23 cellular contexts compared by ENCODE assay signal in genomic region chr1:27221098-27221497, GRCh38. TPM values are rescaled to one million over a fixed set of nuclear protein-coding genes. Genes with fewer than 3 reads are reported as not detected.
DNase-seq lines count a peak whose midpoint lies in the region; TF ChIP-seq lines count a peak whose summit lies in the region.
"Had no signal": no experiment of that assay in that cellular context is flagged by ENCODE, and none has a peak within 500 bp of the region (broad histone marks: within the 10 kb centered on the region; RNA-seq: fewer than 3 reads in every experiment).

No MANE protein-coding gene starts in this region.

- H3K27ac Mint-ChIP-seq in brain: peak overlapping the region in 3 of 5 experiments; percentile 24 to 77 (median 64)
- H3K27ac Mint-ChIP-seq: CD4-positive, alpha-beta T cell had no signal

- DNase-seq in DMS153 treated with DMSO at 0.1 percent for 48 hours (lab: John Stamatoyannopoulos, UW; ENCODE audit: unreplicated experiment) (peak; percentile 22), DMS153 (lab: John Stamatoyannopoulos, UW) (no peak), NCI-H748 (lab: John Stamatoyannopoulos, UW; ENCODE audit: unreplicated experiment) (peak; percentile 2), NCI-H748 treated with DMSO at 0.1 percent for 48 hours (lab: John Stamatoyannopoulos, UW) (no peak), mesenteric fat pad (ENCODE audit: low spot score) (no peak), NCI-H2081 treated with DMSO at 0.1 percent for 48 hours (lab: John Stamatoyannopoulos, UW) (no peak)
- DNase-seq: 8988T; ACHN; AML-193; BE2C; CD4-positive, alpha-beta T cell; CD8-positive, alpha-beta memory T cell; DMS53; EL; GDM1; GM23248; H9 had no signal

- H3K4me1 ChIP-seq in HEK293 (ENCODE audit: control insufficient read depth, insufficient read depth, low read length): no peaks in the 10 kb centered on the region
- H3K4me1 ChIP-seq: A549, BE2C had no signal

- CTCF ChIA-PET in HEK293 (lab: Yijun Ruan, JAX): interaction anchor here (0.6 kb wide), 1 partner anchor 124 kb away, joined by 3 read pairs; no protein-coding TSS in a partner anchor

- H3K27ac ChIP-seq in HEK293 (ENCODE audit: extremely low read depth, low read depth, low read length): no peak overlapping the region
- H3K27ac ChIP-seq: A549; BLaER1 treated with 17β-estradiol and CSF1 and Interleukin-3, amounts not matched to agents 10 nM and 100 nM; GM23248 had no signal

- no peak overlapping the region for H3K4me3 ChIP-seq in HEK293 (ENCODE audit: low read depth, low read length)
- H3K4me3 ChIP-seq: A549; BLaER1 treated with 17β-estradiol and CSF1 and Interleukin-3, amounts not matched to agents 10 nM and 100 nM; GM12878; GM23248 had no signal

- no peaks in the 10 kb centered on the region for H3K36me3 ChIP-seq in HEK293 (ENCODE audit: control insufficient read depth in 2 of 2, insufficient read depth in 1 of 2, low read length in 2 of 2)
- H3K36me3 ChIP-seq: BE2C; BLaER1 treated with 17β-estradiol and CSF1 and Interleukin-3, amounts not matched to agents 10 nM and 100 nM had no signal

- no peak for TF ChIP-seq CTCF in HEK293 (tag by site-specific recombination; IDR thresholded peaks at IDR 0.05)
- TF ChIP-seq CTCF in brain (conservative IDR thresholded peaks at IDR 0.05): no peak

- no peaks in the 10 kb centered on the region for H3K36me3 Mint-ChIP-seq in brain
- H3K36me3 Mint-ChIP-seq: CD14-positive monocyte; CD8-positive, alpha-beta memory T cell had no signal

- H3K4me3 Mint-ChIP-seq in brain: peak overlapping the region in 1 of 5 experiments; percentile 40
- H3K4me3 Mint-ChIP-seq: CD14-positive monocyte; CD4-positive, alpha-beta T cell; CD8-positive, alpha-beta memory T cell; H9 had no signal

- peaks cover 16% of the 10 kb centered on the region for H3K4me1 Mint-ChIP-seq in brain
- H3K4me1 Mint-ChIP-seq: CD14-positive monocyte; CD8-positive, alpha-beta memory T cell had no signal

- peaks cover 2 to 6% (median 3%) of the 10 kb centered on the region in 5 experiments for H3K9me3 Mint-ChIP-seq in brain
- H3K9me3 Mint-ChIP-seq: CD4-positive, alpha-beta T cell; CD8-positive, alpha-beta memory T cell; H9 had no signal

- no peaks in the 10 kb centered on the region for H3K9me3 ChIP-seq in HEK293 (ENCODE audit: control insufficient read depth, insufficient read depth, low read depth, low read length)
- H3K9me3 ChIP-seq: A549, BE2C had no signal

- POLR2A ChIA-PET in HEK293 (lab: Yijun Ruan, JAX): no interaction called here

- H3K27me3 Mint-ChIP-seq in brain: peaks cover 3% of the 10 kb centered on the region
- H3K27me3 Mint-ChIP-seq: CD4-positive, alpha-beta T cell had no signal

TF ChIP-seq in HEK293, 187 proteins besides CTCF, POLR2A, EP300 and RAD21 (continues in another document):
- TF ChIP-seq ZSCAN18 (tag by site-specific recombination; IDR thresholded peaks at IDR 0.05): no peak
- TF ChIP-seq ZNF223 (tag by site-specific recombination; IDR thresholded peaks at IDR 0.05): no peak
- TF ChIP-seq ZNF580 (tag by site-specific recombination; IDR thresholded peaks at IDR 0.05): no peak
- TF ChIP-seq SP7 (tag by site-specific recombination; IDR thresholded peaks at IDR 0.05): no peak
- TF ChIP-seq YY1 (tag by site-specific recombination; IDR thresholded peaks at IDR 0.05): no peak
- TF ChIP-seq ZNF560 (tag by site-specific recombination; IDR thresholded peaks at IDR 0.05; ENCODE audit: borderline replicate concordance): no peak
- TF ChIP-seq PRDM10 (tag by site-specific recombination; IDR thresholded peaks at IDR 0.05): peak; percentile 12; the same call in 1 of the 2 replicates
- TF ChIP-seq ZNF571 (tag by site-specific recombination; IDR thresholded peaks at IDR 0.05): no peak
- no peak for TF ChIP-seq ZNF292 (tag by site-specific recombination; IDR thresholded peaks at IDR 0.05; ENCODE audit: borderline replicate concordance, low read depth)
- no peak for TF ChIP-seq ZNF837 (tag by site-specific recombination; IDR thresholded peaks at IDR 0.05)
- 0 out of 2 replicates have a peak, but pooled peaks have one; percentile 33 for TF ChIP-seq ZNF362 (tag by site-specific recombination; IDR thresholded peaks at IDR 0.05)
- TF ChIP-seq ZNF785 (tag by site-specific recombination; IDR thresholded peaks at IDR 0.05): no peak
- no peak for TF ChIP-seq ZSCAN4 (tag by site-specific recombination; IDR thresholded peaks at IDR 0.05)
- TF ChIP-seq ZNF623 (tag by site-specific recombination; IDR thresholded peaks at IDR 0.05): no peak
- no peak for TF ChIP-seq ZNF133 (tag by site-specific recombination; IDR thresholded peaks at IDR 0.05)
- no peak for TF ChIP-seq HOXD13 (CRISPR knock-in tag; IDR thresholded peaks at IDR 0.05; ENCODE audit: borderline replicate concordance)

RNA-seq across cellular contexts. Expression of gene WDTC1, which starts 13.3 kb away (rescaled TPM):
- 96.8 TPM for polyA plus RNA-seq in brain (ENCODE audit: insufficient read depth, low read depth, low replicate concordance)
- total RNA-seq in mesenteric fat pad: 29.2 TPM

Comparison
In these comparisons a context has a peak if more than half of its experiments do, and no peak if none do; other contexts are left out.
1. DNase-seq: peak in DMS153 treated with DMSO at 0.1 percent for 48 hours (single experiment) and NCI-H748 (single experiment); none in DMS153 (single experiment), NCI-H748 treated with DMSO at 0.1 percent for 48 hours (single experiment), mesenteric fat pad (single experiment) and NCI-H2081 treated with DMSO at 0.1 percent for 48 hours (single experiment).